ENCODE assay signal across 1 cellular context in the genomic region with DNA sequence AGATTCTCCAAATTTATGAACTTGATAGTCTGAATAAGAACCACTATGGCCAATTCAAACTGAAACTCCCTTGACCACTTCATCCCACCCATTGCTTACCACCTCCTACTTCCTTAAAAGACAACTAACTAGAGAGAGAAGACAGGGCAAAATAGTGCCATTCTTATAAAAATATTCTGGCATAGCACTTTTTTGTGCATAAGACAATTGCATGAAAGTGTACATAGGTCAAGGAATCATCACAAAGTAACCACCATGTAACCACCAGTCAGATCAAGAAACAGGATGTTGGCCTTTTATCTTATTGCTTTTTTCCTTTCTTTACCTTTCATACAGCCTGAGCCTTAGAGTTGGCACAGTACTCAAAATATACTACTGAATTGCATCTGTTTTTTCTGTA.
A peak's percentile ranks its signal among the peaks of the same experiment; 100 is the strongest.
TF ChIP-seq lines count a peak whose summit lies in the region.

No MANE protein-coding gene starts in this region.

TF ChIP-seq in GM12878, 131 proteins besides CTCF, POLR2A, EP300 and RAD21:
- TF ChIP-seq JUNB (IDR thresholded peaks at IDR 0.05) (peak; percentile 32; the same call in 1 of the 2 replicates), MXI1 (IDR thresholded peaks at IDR 0.05; ENCODE audit: low read depth, low read length) (no peak), NR2F1 (conservative IDR thresholded peaks at IDR 0.05) (peak; percentile 61), IKZF2 (IDR thresholded peaks at IDR 0.05) (peak; percentile 28 to 42; a peak in 2 of 4 replicates), SPI1 (IDR thresholded peaks at IDR 0.05; ENCODE audit: borderline replicate concordance, insufficient read depth, low read depth, low read length) (peak; percentile 40; the same call in 1 of the 2 replicates), MTA2 (IDR thresholded peaks at IDR 0.05; ENCODE audit: low read depth) (peak; percentile 39; the same call in 1 of the 2 replicates), ASH2L (IDR thresholded peaks at IDR 0.05; ENCODE audit: borderline replicate concordance, low read depth) (no peak), RUNX3 (IDR thresholded peaks at IDR 0.05; ENCODE audit: low read length) (peak; percentile 43), EED (IDR thresholded peaks at IDR 0.05; ENCODE audit: low read depth) (no peak), CBX3 (IDR thresholded peaks at IDR 0.05; ENCODE audit: borderline replicate concordance, low read depth) (no peak), DPF2 (IDR thresholded peaks at IDR 0.05) (0 out of 2 replicates have a peak, but pooled peaks have one; percentile 23)
TF ChIP-seq in GM12878: peak in this region for 7.
